8 cellular contexts compared by ENCODE assay signal in the genomic region with DNA sequence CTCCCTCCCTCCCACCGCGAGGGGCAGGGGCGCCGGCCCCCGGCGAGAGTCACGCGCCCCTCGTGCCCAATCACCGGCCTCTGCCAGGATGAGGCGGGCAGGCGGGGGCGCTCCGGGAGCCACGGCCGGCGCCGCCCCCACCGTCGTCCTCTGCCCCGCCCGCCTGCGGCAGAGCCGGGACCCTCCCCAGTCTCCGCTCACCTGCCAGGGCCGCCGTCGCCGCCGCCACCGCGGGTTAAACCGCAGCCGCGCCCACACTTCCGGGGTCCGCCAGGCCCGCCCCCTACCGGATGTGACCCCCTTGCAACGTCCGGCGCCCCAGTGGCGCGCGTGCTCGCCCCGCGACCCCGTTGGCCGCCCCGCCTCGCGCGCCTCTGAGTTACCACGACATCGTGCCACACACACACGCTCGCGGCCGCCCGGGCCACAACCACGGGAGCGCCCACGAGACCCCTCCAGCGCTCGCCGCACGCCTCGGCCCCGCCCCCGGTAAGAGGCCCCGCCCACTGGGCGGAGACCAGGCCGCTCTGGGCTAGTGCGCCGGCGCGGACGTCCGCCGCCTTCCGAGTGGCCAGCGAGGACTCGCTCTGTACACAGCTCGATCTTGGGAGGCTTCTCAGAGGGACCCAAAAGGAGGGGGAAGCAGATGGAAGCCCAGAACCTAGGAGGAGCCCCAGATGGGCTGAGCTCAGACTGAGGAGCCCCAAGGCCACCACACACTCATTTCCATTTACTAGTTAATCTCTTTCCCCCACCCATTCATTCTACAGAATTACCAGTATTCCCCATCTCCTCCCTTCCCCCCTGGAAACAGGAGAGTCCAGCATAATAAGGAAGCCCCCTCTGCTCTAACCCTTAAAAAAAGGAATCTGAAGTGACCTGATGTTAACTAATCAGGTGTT. TPM values are rescaled to one million over a fixed set of nuclear protein-coding genes. Genes with fewer than 3 reads are reported as not detected.
DNase-seq lines count a peak whose midpoint lies in the region; ATAC-seq and TF ChIP-seq lines count a peak whose summit lies in the region.

Gene VPS37C, minus strand, starts transcription at position 237 of the 902 bp plus-strand sequence. CDS start 22,597 bp downstream, outside the sequence.

- peak within 1 kb of the TSS; percentile 79 for H3K27ac ChIP-seq in osteoblast (ENCODE audit: low read depth, low read length)
- H3K27ac ChIP-seq in testis, result peak within 1 kb of the TSS; percentile 97 to 99

- no peaks in the 10 kb centered on the region for H4K20me1 ChIP-seq in osteoblast (ENCODE audit: insufficient read depth, low read length)

- peak within 1 kb of the TSS; percentile 95 for H3K27ac Mint-ChIP-seq in activated naive CD8-positive, alpha-beta T cell

- ATAC-seq in HG02610 (IDR thresholded peaks at IDR 0.05; ENCODE audit: unreplicated experiment) (peak; percentile 69), SK-N-SH treated with all-trans-retinoic acid at 6 μM for 48 hours (peak; percentile 95)

- H3K27me3 ChIP-seq in osteoblast (ENCODE audit: insufficient read depth, low read length) (no peaks in the 10 kb centered on the region), testis (no peaks in the 10 kb centered on the region)

- H3K9me3 ChIP-seq in osteoblast (ENCODE audit: low read depth, low read length) (no peaks in the 10 kb centered on the region), testis (no peaks in the 10 kb centered on the region)

- H3K36me3 ChIP-seq in osteoblast (ENCODE audit: insufficient read depth, low read length) (peaks cover 7% of the 10 kb centered on the region), testis (ENCODE audit: low read depth, missing control alignments) (no peaks in the 10 kb centered on the region)

- peaks cover 60% of the 10 kb centered on the region for H3K4me1 Mint-ChIP-seq in activated naive CD8-positive, alpha-beta T cell (ENCODE audit: low read depth)

- 0% methylated on average over 6 to 70 of the region's 85 CpGs for WGBS in testis, 2 donors

- peaks cover 48% of the 10 kb centered on the region for H3K79me2 ChIP-seq in osteoblast (ENCODE audit: insufficient read depth, low read length)

- no peaks in the 10 kb centered on the region for H3K27me3 Mint-ChIP-seq in activated naive CD8-positive, alpha-beta T cell

- TF ChIP-seq POLR2A in GM10847 (IDR thresholded peaks at IDR 0.05; ENCODE audit: extremely low read depth, insufficient read length), result peak; percentile 85
- no peak for TF ChIP-seq POLR2A in testis (IDR thresholded peaks at IDR 0.05)

- H3K4me3 ChIP-seq in osteoblast (ENCODE audit: insufficient read depth, low read length) (peak within 1 kb of the TSS; percentile 82), testis (peak within 1 kb of the TSS; percentile 72 to 98)

- intact Hi-C loops in testis (cut with DNase I; ENCODE audit: low total_unique reads), result no loop called here

- peak within 1 kb of the TSS; percentile 91 for H3K4me3 Mint-ChIP-seq in activated naive CD8-positive, alpha-beta T cell

- TF ChIP-seq CTCF in osteoblast (IDR thresholded peaks at IDR 0.05; ENCODE audit: extremely low read depth, low read depth, low read length) (no peak), testis (IDR thresholded peaks at IDR 0.05) (peak in 2 of 3 experiments; percentile 13 to 29)

- no peaks in the 10 kb centered on the region for H3K9me3 Mint-ChIP-seq in activated naive CD8-positive, alpha-beta T cell (ENCODE audit: low read depth)

- peaks cover 30% of the 10 kb centered on the region for H3K4me1 ChIP-seq in osteoblast (ENCODE audit: insufficient read depth, low read length)
- H3K4me1 ChIP-seq in testis, result peaks cover 27% of the 10 kb centered on the region

- H3K36me3 Mint-ChIP-seq in activated naive CD8-positive, alpha-beta T cell, result peaks cover 2% of the 10 kb centered on the region

- peak; percentile 86 for DNase-seq in NCI-H1092 (lab: John Stamatoyannopoulos, UW)
- DNase-seq in glomerular endothelial cell (ENCODE audit: extremely low read depth, low read depth, low spot score), result peak; percentile 36
- DNase-seq in osteoblast (ENCODE audit: insufficient read length, low spot score, missing footprints), result peak; percentile 99
- DNase-seq in testis, result peak; percentile 92

- peak within 1 kb of the TSS; percentile 100 for H3K4me2 ChIP-seq in osteoblast (ENCODE audit: insufficient read depth, low read length)

- peak within 1 kb of the TSS; percentile 94 for H2AFZ ChIP-seq in osteoblast (ENCODE audit: low read length)

TF ChIP-seq in SK-N-SH treated with all-trans-retinoic acid at 6 μM for 48 hours, 23 proteins besides CTCF, POLR2A, EP300 and RAD21:
- TF ChIP-seq CSRNP3 (CRISPR knock-in tag; IDR thresholded peaks at IDR 0.05), result no peak
- TF ChIP-seq, protein P1, sequence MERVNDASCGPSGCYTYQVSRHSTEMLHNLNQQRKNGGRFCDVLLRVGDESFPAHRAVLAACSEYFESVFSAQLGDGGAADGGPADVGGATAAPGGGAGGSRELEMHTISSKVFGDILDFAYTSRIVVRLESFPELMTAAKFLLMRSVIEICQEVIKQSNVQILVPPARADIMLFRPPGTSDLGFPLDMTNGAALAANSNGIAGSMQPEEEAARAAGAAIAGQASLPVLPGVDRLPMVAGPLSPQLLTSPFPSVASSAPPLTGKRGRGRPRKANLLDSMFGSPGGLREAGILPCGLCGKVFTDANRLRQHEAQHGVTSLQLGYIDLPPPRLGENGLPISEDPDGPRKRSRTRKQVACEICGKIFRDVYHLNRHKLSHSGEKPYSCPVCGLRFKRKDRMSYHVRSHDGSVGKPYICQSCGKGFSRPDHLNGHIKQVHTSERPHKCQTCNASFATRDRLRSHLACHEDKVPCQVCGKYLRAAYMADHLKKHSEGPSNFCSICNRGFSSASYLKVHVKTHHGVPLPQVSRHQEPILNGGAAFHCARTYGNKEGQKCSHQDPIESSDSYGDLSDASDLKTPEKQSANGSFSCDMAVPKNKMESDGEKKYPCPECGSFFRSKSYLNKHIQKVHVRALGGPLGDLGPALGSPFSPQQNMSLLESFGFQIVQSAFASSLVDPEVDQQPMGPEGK (CRISPR knock-in tag; IDR thresholded peaks at IDR 0.05; ENCODE audit: borderline replicate concordance), result no peak
- TF ChIP-seq, protein P2, sequence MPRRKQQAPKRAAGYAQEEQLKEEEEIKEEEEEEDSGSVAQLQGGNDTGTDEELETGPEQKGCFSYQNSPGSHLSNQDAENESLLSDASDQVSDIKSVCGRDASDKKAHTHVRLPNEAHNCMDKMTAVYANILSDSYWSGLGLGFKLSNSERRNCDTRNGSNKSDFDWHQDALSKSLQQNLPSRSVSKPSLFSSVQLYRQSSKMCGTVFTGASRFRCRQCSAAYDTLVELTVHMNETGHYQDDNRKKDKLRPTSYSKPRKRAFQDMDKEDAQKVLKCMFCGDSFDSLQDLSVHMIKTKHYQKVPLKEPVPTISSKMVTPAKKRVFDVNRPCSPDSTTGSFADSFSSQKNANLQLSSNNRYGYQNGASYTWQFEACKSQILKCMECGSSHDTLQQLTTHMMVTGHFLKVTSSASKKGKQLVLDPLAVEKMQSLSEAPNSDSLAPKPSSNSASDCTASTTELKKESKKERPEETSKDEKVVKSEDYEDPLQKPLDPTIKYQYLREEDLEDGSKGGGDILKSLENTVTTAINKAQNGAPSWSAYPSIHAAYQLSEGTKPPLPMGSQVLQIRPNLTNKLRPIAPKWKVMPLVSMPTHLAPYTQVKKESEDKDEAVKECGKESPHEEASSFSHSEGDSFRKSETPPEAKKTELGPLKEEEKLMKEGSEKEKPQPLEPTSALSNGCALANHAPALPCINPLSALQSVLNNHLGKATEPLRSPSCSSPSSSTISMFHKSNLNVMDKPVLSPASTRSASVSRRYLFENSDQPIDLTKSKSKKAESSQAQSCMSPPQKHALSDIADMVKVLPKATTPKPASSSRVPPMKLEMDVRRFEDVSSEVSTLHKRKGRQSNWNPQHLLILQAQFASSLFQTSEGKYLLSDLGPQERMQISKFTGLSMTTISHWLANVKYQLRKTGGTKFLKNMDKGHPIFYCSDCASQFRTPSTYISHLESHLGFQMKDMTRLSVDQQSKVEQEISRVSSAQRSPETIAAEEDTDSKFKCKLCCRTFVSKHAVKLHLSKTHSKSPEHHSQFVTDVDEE (CRISPR knock-in tag; IDR thresholded peaks at IDR 0.05), result 0 out of 2 replicates have a peak, but pooled peaks have one; percentile 28

RNA-seq across cellular contexts. Expression of gene VPS37C, which starts in this region (rescaled TPM):
- total RNA-seq in glomerular endothelial cell, result 19.5 and 27.8 TPM in 2 replicates
- total RNA-seq in osteoblast, result 16.8 and 19.2 TPM in 2 replicates
- total RNA-seq in testis, result 10 to 100 TPM; 29.1 to 31.0 TPM
- polyA plus RNA-seq in testis (ENCODE audit: insufficient read depth, low read depth, low replicate concordance), result 36.9 TPM

Comparison
In these comparisons a context has a peak if more than half of its experiments do, and no peak if none do; other contexts are left out.
1. Peak in every context shown above with its lines: DNase-seq, ATAC-seq, H3K4me3 ChIP-seq and H3K27ac ChIP-seq.
2. DNase-seq: peak in every context shown above with its lines; median percentile 99 in osteoblast; 92 in testis; 86 in NCI-H1092; 36 in glomerular endothelial cell.